Comparison of ENCODE assay signal across 1 cellular context in genomic region chr11:65355013-65355775, GRCh38.
TF ChIP-seq lines count a peak whose summit lies in the region.

No MANE protein-coding gene starts in this region.

TF ChIP-seq in HepG2, 621 proteins besides CTCF, POLR2A, EP300 and RAD21 (continued from another document and continues in another):
- TF ChIP-seq SUZ12 (IDR thresholded peaks at IDR 0.05; ENCODE audit: low read depth, low read length), result no peak
- TF ChIP-seq SMARCC2 (IDR thresholded peaks at IDR 0.05), result no peak
- TF ChIP-seq ZNF605 (CRISPR knock-in tag; IDR thresholded peaks at IDR 0.05), result no peak
- no peak for TF ChIP-seq BRD4 (CRISPR knock-in tag; IDR thresholded peaks at IDR 0.05)
- TF ChIP-seq MBNL3 (CRISPR knock-in tag; conservative IDR thresholded peaks at IDR 0.05), result no peak
- TF ChIP-seq BCL6 (CRISPR knock-in tag; IDR thresholded peaks at IDR 0.05), result no peak
- no peak for TF ChIP-seq ZBTB7A (CRISPR knock-in tag; IDR thresholded peaks at IDR 0.05)
- no peak for TF ChIP-seq ZNF800 (CRISPR knock-in tag; IDR thresholded peaks at IDR 0.05)
- TF ChIP-seq SMARCE1 (IDR thresholded peaks at IDR 0.05; ENCODE audit: borderline replicate concordance), result no peak
- 0 out of 2 replicates have a peak, but pooled peaks have one; percentile 46 for TF ChIP-seq ZNF782 (CRISPR knock-in tag; IDR thresholded peaks at IDR 0.05; ENCODE audit: borderline replicate concordance)
- TF ChIP-seq ZNF282 (IDR thresholded peaks at IDR 0.05; ENCODE audit: partially characterized antibody), result no peak
- TF ChIP-seq NFRKB (IDR thresholded peaks at IDR 0.05), result no peak
- 0 out of 2 replicates have a peak, but pooled peaks have one; percentile 54 for TF ChIP-seq GTF3A (CRISPR knock-in tag; conservative IDR thresholded peaks at IDR 0.05)
- no peak for TF ChIP-seq CBX5 (CRISPR knock-in tag; IDR thresholded peaks at IDR 0.05; ENCODE audit: borderline replicate concordance)
- no peak for TF ChIP-seq ONECUT2 (CRISPR knock-in tag; IDR thresholded peaks at IDR 0.05)
- TF ChIP-seq KMT2B (CRISPR knock-in tag; IDR thresholded peaks at IDR 0.05), result no peak
- peak; percentile 8; the same call in 1 of the 2 replicates for TF ChIP-seq SAP130 (CRISPR knock-in tag; IDR thresholded peaks at IDR 0.05; ENCODE audit: low read depth)
- no peak for TF ChIP-seq ZNF839 (CRISPR knock-in tag; IDR thresholded peaks at IDR 0.05; ENCODE audit: borderline replicate concordance)
- no peak for TF ChIP-seq SMAD9 (CRISPR knock-in tag; IDR thresholded peaks at IDR 0.05)
- no peak for TF ChIP-seq JDP2 (CRISPR knock-in tag; IDR thresholded peaks at IDR 0.05; ENCODE audit: borderline replicate concordance)
- no peak for TF ChIP-seq ATF1 (CRISPR knock-in tag; IDR thresholded peaks at IDR 0.05)
- TF ChIP-seq SPEN (CRISPR knock-in tag; IDR thresholded peaks at IDR 0.05; ENCODE audit: low read depth), result no peak
- no peak for TF ChIP-seq ZBTB20 (CRISPR knock-in tag; IDR thresholded peaks at IDR 0.05; ENCODE audit: borderline replicate concordance, low read depth)
- peak; percentile 69; the same call in 1 of the 2 replicates for TF ChIP-seq ZNF691 (CRISPR knock-in tag; IDR thresholded peaks at IDR 0.05; ENCODE audit: borderline replicate concordance, low read depth)
- TF ChIP-seq NR3C1 (CRISPR knock-in tag; IDR thresholded peaks at IDR 0.05), result no peak
- no peak for TF ChIP-seq ZNF354B (CRISPR knock-in tag; IDR thresholded peaks at IDR 0.05)
- TF ChIP-seq ZC3H13 (CRISPR knock-in tag; IDR thresholded peaks at IDR 0.05), result no peak
- no peak for TF ChIP-seq ZNF337 (CRISPR knock-in tag; IDR thresholded peaks at IDR 0.05; ENCODE audit: borderline replicate concordance, low read depth)
- 0 out of 2 replicates have a peak, but pooled peaks have one; percentile 39 for TF ChIP-seq THAP8 (CRISPR knock-in tag; IDR thresholded peaks at IDR 0.05; ENCODE audit: borderline replicate concordance)
- no peak; the same call in 1 of the 2 replicates for TF ChIP-seq HDAC1 (CRISPR knock-in tag; IDR thresholded peaks at IDR 0.05)
- no peak for TF ChIP-seq ZNF280B (CRISPR knock-in tag; IDR thresholded peaks at IDR 0.05; ENCODE audit: borderline replicate concordance)
- TF ChIP-seq DNMT1 (CRISPR knock-in tag; IDR thresholded peaks at IDR 0.05), result no peak
- no peak for TF ChIP-seq ELF3 (CRISPR knock-in tag; IDR thresholded peaks at IDR 0.05)
- TF ChIP-seq RBAK (CRISPR knock-in tag; IDR thresholded peaks at IDR 0.05), result no peak
- TF ChIP-seq KAT2B (IDR thresholded peaks at IDR 0.05; ENCODE audit: borderline replicate concordance, low read depth, low read length), result no peak
- no peak for TF ChIP-seq CREB3 (CRISPR knock-in tag; IDR thresholded peaks at IDR 0.05)
- peak; percentile 40 for TF ChIP-seq ZFX (CRISPR knock-in tag; IDR thresholded peaks at IDR 0.05; ENCODE audit: low read depth)
- no peak for TF ChIP-seq HOXA7 (CRISPR knock-in tag; IDR thresholded peaks at IDR 0.05)
- TF ChIP-seq ZNF180 (CRISPR knock-in tag; IDR thresholded peaks at IDR 0.05; ENCODE audit: borderline replicate concordance, low read depth), result no peak
- no peak; the same call in 1 of the 2 replicates for TF ChIP-seq TFDP1 (CRISPR knock-in tag; IDR thresholded peaks at IDR 0.05; ENCODE audit: borderline replicate concordance)
- no peak for TF ChIP-seq ZNF446 (CRISPR knock-in tag; IDR thresholded peaks at IDR 0.05)
- no peak for TF ChIP-seq HMG20B (CRISPR knock-in tag; conservative IDR thresholded peaks at IDR 0.05)
- TF ChIP-seq EHMT2 (IDR thresholded peaks at IDR 0.05; ENCODE audit: borderline replicate concordance, low read depth, low read length), result no peak
- TF ChIP-seq HINFP (CRISPR knock-in tag; IDR thresholded peaks at IDR 0.05; ENCODE audit: low read depth), result no peak
- no peak for TF ChIP-seq ZNF124 (CRISPR knock-in tag; IDR thresholded peaks at IDR 0.05)
- no peak for TF ChIP-seq ZFYVE20 (CRISPR knock-in tag; IDR thresholded peaks at IDR 0.05; ENCODE audit: borderline replicate concordance, low read depth)
- no peak for TF ChIP-seq ZNF737 (CRISPR knock-in tag; IDR thresholded peaks at IDR 0.05; ENCODE audit: borderline replicate concordance)
- TF ChIP-seq XRCC5 (optimal IDR thresholded peaks at IDR 0.05; ENCODE audit: low read length), result no peak
- TF ChIP-seq ZBTB38 (CRISPR knock-in tag; IDR thresholded peaks at IDR 0.05), result no peak
- TF ChIP-seq ZFP41 (CRISPR knock-in tag; IDR thresholded peaks at IDR 0.05; ENCODE audit: borderline replicate concordance), result no peak
- no peak for TF ChIP-seq MIER2 (CRISPR knock-in tag; IDR thresholded peaks at IDR 0.05)
- no peak for TF ChIP-seq RFX5 (IDR thresholded peaks at IDR 0.05; ENCODE audit: low read depth, low read length)
- TF ChIP-seq ZNF562 (CRISPR knock-in tag; IDR thresholded peaks at IDR 0.05; ENCODE audit: borderline replicate concordance), result no peak
- TF ChIP-seq HIVEP1 (CRISPR knock-in tag; IDR thresholded peaks at IDR 0.05), result no peak
- TF ChIP-seq NFYB (CRISPR knock-in tag; IDR thresholded peaks at IDR 0.05), result no peak
- TF ChIP-seq NFIC (IDR thresholded peaks at IDR 0.05; ENCODE audit: low read length), result no peak
- peak; percentile 54; the same call in 1 of the 2 replicates for TF ChIP-seq ZNF790 (CRISPR knock-in tag; IDR thresholded peaks at IDR 0.05; ENCODE audit: borderline replicate concordance)
- TF ChIP-seq POLR2AphosphoS2 (IDR thresholded peaks at IDR 0.05; ENCODE audit: low read depth, low read length), result no peak
- no peak for TF ChIP-seq GFI1 (CRISPR knock-in tag; IDR thresholded peaks at IDR 0.05; ENCODE audit: borderline replicate concordance)
- TF ChIP-seq SMAD3 (CRISPR knock-in tag; IDR thresholded peaks at IDR 0.05), result no peak
- no peak for TF ChIP-seq ZNF251 (CRISPR knock-in tag; IDR thresholded peaks at IDR 0.05)
- no peak for TF ChIP-seq FOXP1 (IDR thresholded peaks at IDR 0.05)
- TF ChIP-seq FOXP1 (CRISPR knock-in tag; IDR thresholded peaks at IDR 0.05), result no peak
- no peak for TF ChIP-seq MAX (IDR thresholded peaks at IDR 0.05)
- TF ChIP-seq PRDM4 (CRISPR knock-in tag; IDR thresholded peaks at IDR 0.05; ENCODE audit: borderline replicate concordance), result no peak
- no peak for TF ChIP-seq MEF2D (CRISPR knock-in tag; IDR thresholded peaks at IDR 0.05)
